Comparison of ENCODE assay signal across 20 cellular contexts in the genomic region with DNA sequence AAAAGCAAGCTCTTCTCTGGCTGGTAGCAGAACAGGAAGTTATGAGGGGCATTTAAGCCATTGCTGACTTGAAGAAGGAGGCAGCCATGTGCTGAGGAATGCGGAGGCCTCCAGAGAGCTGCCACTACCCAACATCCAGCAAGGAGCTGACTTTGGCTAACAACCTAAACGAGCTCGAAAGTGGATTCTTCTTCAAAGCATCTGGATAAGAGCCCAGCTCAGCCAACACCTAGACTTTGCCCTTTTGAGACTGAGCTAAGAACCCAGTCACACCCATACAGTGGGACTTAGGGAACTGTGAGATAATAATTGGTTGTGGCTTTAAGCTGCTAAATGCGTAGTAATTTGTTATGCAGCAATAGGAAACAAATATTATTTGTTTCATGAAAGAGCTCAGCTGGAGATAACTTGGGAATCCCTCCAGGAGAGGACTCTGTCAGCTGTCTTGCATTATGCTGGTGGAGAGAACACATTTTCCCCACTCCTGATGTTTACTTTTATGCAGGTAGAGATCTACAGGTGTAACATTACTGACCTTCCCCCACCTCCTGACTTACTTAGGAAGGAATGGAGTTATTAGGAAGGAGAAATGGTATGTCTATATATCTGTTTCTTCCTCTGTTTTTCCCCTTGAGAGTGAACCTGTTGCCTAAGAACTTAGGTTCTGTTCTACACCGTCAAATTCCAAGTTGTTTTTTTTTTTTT. TPM values are rescaled to one million over a fixed set of nuclear protein-coding genes. Genes with fewer than 3 reads are reported as not detected.
DNase-seq lines count a peak whose midpoint lies in the region; ATAC-seq, FAIRE-seq and TF ChIP-seq lines count a peak whose summit lies in the region.
"Had no signal": no experiment of that assay in that cellular context is flagged by ENCODE, and none has a peak within 500 bp of the region (broad histone marks: within the 10 kb centered on the region; RNA-seq: fewer than 3 reads in every experiment).

No MANE protein-coding gene starts in this region.

- no peak overlapping the region for H3K14ac ChIP-seq in H9 (ENCODE audit: insufficient read depth, low read length)

- POLR2A ChIA-PET in Caco-2 (lab: Charles Lee) = interaction anchor here (0.7 to 1.8 kb wide), 6 partner anchors 25 to 103 kb away, joined by 3 to 12 read pairs (median 3); a partner anchor contains a TSS

- intact Hi-C loops in Caco-2 (cut with micrococcal nuclease; ENCODE audit: unreplicated experiment) = loop anchor here (1.0 to 2.0 kb wide), 2 partner anchors 25 to 53 kb away; a partner anchor contains a TSS

- H3K36me3 ChIP-seq in Caco-2 (ENCODE audit: control insufficient read depth, insufficient read depth, low read length) (no peaks in the 10 kb centered on the region), keratinocyte (ENCODE audit: control insufficient read depth in 2 of 2, extremely low read depth in 1 of 2, insufficient read depth in 2 of 2, low read length in 2 of 2) (no peaks in the 10 kb centered on the region), neural progenitor cell (no peaks in the 10 kb centered on the region)

- CTCF ChIA-PET in Caco-2 (lab: Charles Lee) = interaction anchor here (0.6 to 1.6 kb wide), 9 partner anchors 9 to 53 kb away, joined by 3 to 14 read pairs (median 3); a partner anchor contains a TSS

- H3K36me3 Mint-ChIP-seq in Caco-2 (ENCODE audit: insufficient read depth, unreplicated experiment) = no peaks in the 10 kb centered on the region
- H3K36me3 Mint-ChIP-seq in neural progenitor cell = peaks cover 8% of the 10 kb centered on the region
- peaks cover 0 to 4% (median 0%) of the 10 kb centered on the region in 3 experiments; a peak in 2 of 7 replicates for H3K36me3 Mint-ChIP-seq in H9 (ENCODE audit: insufficient read depth in 1 of 3, low read depth in 3 of 3)
- H3K36me3 Mint-ChIP-seq: stimulated activated naive B cell treated with anti-CD40 and anti-IgM and Interleukin-4, amounts not matched to agents 10 μg/mL and 1 μg/mL and 100 μg/mL, for 72 hours had no signal

- dilution Hi-C loops in keratinocyte (cut with MboI; ENCODE audit: extremely low pct_ligation_motif_present, low sequenced_read_pairs) = no loop called here

- peaks cover 33% of the 10 kb centered on the region for H3K4me1 ChIP-seq in Caco-2
- peaks cover 1% of the 10 kb centered on the region for H3K4me1 ChIP-seq in keratinocyte (ENCODE audit: control insufficient read depth, extremely low read depth, insufficient read depth, low read length)
- no peaks in the 10 kb centered on the region for H3K4me1 ChIP-seq in neural progenitor cell
- H3K4me1 ChIP-seq in H9 (ENCODE audit: insufficient read depth, low read length) = no peaks in the 10 kb centered on the region

- no peak overlapping the region for H4K91ac ChIP-seq in H9 (ENCODE audit: insufficient read length, low read depth, low read length)

- H2BK20ac ChIP-seq in H9 (ENCODE audit: low read depth, low read length, poor library complexity, severe bottlenecking) = no peak overlapping the region

- no TSS peak for BruUV-seq in Caco-2 (replicated peaks; lab: Mats Ljungman, UMichigan)

- H3K27ac ChIP-seq in keratinocyte (ENCODE audit: control insufficient read depth, insufficient read depth, low read length) = no peak overlapping the region
- no peak overlapping the region for H3K27ac ChIP-seq in neural progenitor cell
- no peak overlapping the region for H3K27ac ChIP-seq in H9 (ENCODE audit: insufficient read length, low read depth, low read length)

- no peaks in the 10 kb centered on the region for H3K79me1 ChIP-seq in H9 (ENCODE audit: insufficient read depth, low read depth, low read length, poor library complexity, severe bottlenecking)

- H3K23me2 ChIP-seq in H9 (ENCODE audit: insufficient read length, low read depth, low read length, poor library complexity, severe bottlenecking) = no peaks in the 10 kb centered on the region

- H3F3A ChIP-seq in neural progenitor cell (ENCODE audit: low read depth) = no peaks in the 10 kb centered on the region

- H3K9me3 ChIP-seq in Caco-2 (no peaks in the 10 kb centered on the region; the same call in 1 of the 2 replicates), keratinocyte (ENCODE audit: control insufficient read depth, low read depth, low read length) (no peaks in the 10 kb centered on the region), neural progenitor cell (ENCODE audit: low read depth) (no peaks in the 10 kb centered on the region), H9 (ENCODE audit: control insufficient read depth, low read depth, low read length) (no peaks in the 10 kb centered on the region)

- H3K79me2 ChIP-seq in keratinocyte (ENCODE audit: control insufficient read depth, insufficient read depth, low read length) = no peaks in the 10 kb centered on the region
- no peaks in the 10 kb centered on the region for H3K79me2 ChIP-seq in neural progenitor cell (ENCODE audit: low read depth)
- H3K79me2 ChIP-seq in H9 (ENCODE audit: insufficient read depth, low read length) = no peaks in the 10 kb centered on the region

- WGBS in H9 (ENCODE audit: extremely low coverage, insufficient read length, low lambda C conversion rate) = no CpG with 5 or more reads among the region's 5 CpGs

- H3K4me2 ChIP-seq in keratinocyte (ENCODE audit: control insufficient read depth, extremely low read depth, insufficient read depth, low read depth, low read length) = no peak overlapping the region
- no peak overlapping the region for H3K4me2 ChIP-seq in neural progenitor cell
- no peak overlapping the region for H3K4me2 ChIP-seq in H9 (ENCODE audit: insufficient read depth, insufficient read length, low read length)

- peak overlapping the region; percentile 37 for H2AFZ ChIP-seq in keratinocyte (ENCODE audit: control insufficient read depth, low read length)
- H2AFZ ChIP-seq in neural progenitor cell (replicated peaks) = no peak overlapping the region
- no peak overlapping the region for H2AFZ ChIP-seq in H9 (ENCODE audit: low read length)

- H3T11ph ChIP-seq in H9 (ENCODE audit: low read length) = no peak overlapping the region

- no peak for FAIRE-seq in keratinocyte (lab: Jason Lieb, UNC)
- FAIRE-seq: bronchial epithelial cell, H54, islet of Langerhans had no signal

- H3K4ac ChIP-seq in H9 (ENCODE audit: low read depth, low read length) = no peak overlapping the region

- no peak overlapping the region for H2BK15ac ChIP-seq in H9 (ENCODE audit: low read depth, low read length)

- no peak overlapping the region for H4K5ac ChIP-seq in H9 (ENCODE audit: insufficient read length, low read depth, low read length)

- H3K4me3 Mint-ChIP-seq in Caco-2 (ENCODE audit: unreplicated experiment) (peak overlapping the region; percentile 47), neural progenitor cell (no peak overlapping the region), H9 (no peak overlapping the region)
- H3K4me3 Mint-ChIP-seq: activated naive CD8-positive, alpha-beta T cell treated with anti-CD3 and anti-CD28 coated beads, Interleukin-2, amount 50 U/mL, for 24 hours; CD4-positive, CD25-positive, alpha-beta regulatory T cell; stimulated activated naive B cell treated with anti-CD40 and anti-IgM and Interleukin-4, amounts not matched to agents 10 μg/mL and 1 μg/mL and 100 μg/mL, for 72 hours had no signal

- no peak overlapping the region for H2BK12ac ChIP-seq in H9 (ENCODE audit: insufficient read length, low read depth, low read length)

- no peaks in the 10 kb centered on the region for H3K9me1 ChIP-seq in keratinocyte (ENCODE audit: control insufficient read depth, extremely low read depth, insufficient read depth, low read length)

- DNase-seq in Caco-2 (peak; percentile 39 to 58), NCI-H69 (lab: John Stamatoyannopoulos, UW) (peak; percentile 52), keratinocyte (ENCODE audit: low read depth, low spot score) (no peak), neural progenitor cell (ENCODE audit: low spot score) (peak; percentile 10), iPS-NIHi11 (ENCODE audit: low spot score) (no peak), H9 (no peak), NCI-H526 (lab: John Stamatoyannopoulos, UW) (no peak)
- DNase-seq: activated CD4-positive, CD25-positive, alpha-beta regulatory T cell treated with anti-CD3 and anti-CD28 coated beads, Interleukin-2, amount 50 U/mL, for 72 hours; activated naive CD8-positive, alpha-beta T cell treated with anti-CD3 and anti-CD28 coated beads, Interleukin-2, amount 50 U/mL, for 24 hours; CD4-positive, CD25-positive, alpha-beta regulatory T cell; DMS79; MV-4-11; NCI-H2081 treated with DMSO at 0.1 percent for 48 hours; retina; stimulated activated naive B cell treated with anti-CD40 and anti-IgM and Interleukin-4, amounts not matched to agents 10 μg/mL and 1 μg/mL and 100 μg/mL, for 72 hours; T1000 had no signal

- H3K27me3 Mint-ChIP-seq in Caco-2 (ENCODE audit: insufficient read depth, unreplicated experiment) (no peaks in the 10 kb centered on the region), neural progenitor cell (ENCODE audit: insufficient read depth, low read depth) (peaks cover 4% of the 10 kb centered on the region), H9 (ENCODE audit: low read depth) (peaks cover 25% of the 10 kb centered on the region)
- H3K27me3 Mint-ChIP-seq: stimulated activated naive B cell treated with anti-CD40 and anti-IgM and Interleukin-4, amounts not matched to agents 10 μg/mL and 1 μg/mL and 100 μg/mL, for 72 hours had no signal

- H3K27me3 ChIP-seq in Caco-2 (replicated peaks; ENCODE audit: control insufficient read depth, insufficient read depth, low read length) = no peaks in the 10 kb centered on the region
- no peaks in the 10 kb centered on the region for H3K27me3 ChIP-seq in keratinocyte (ENCODE audit: control insufficient read depth, extremely low read depth, insufficient read depth, low read length)
- H3K27me3 ChIP-seq in neural progenitor cell = no peaks in the 10 kb centered on the region
- H3K27me3 ChIP-seq in H9 (ENCODE audit: insufficient read depth, low read length) = no peaks in the 10 kb centered on the region; the same call in 1 of the 2 replicates

- H3K9ac ChIP-seq in keratinocyte (ENCODE audit: control insufficient read depth, extremely low read depth, insufficient read depth, low read length) = no peak overlapping the region
- H3K9ac ChIP-seq in neural progenitor cell = no peak overlapping the region
- H3K9ac ChIP-seq in H9 (ENCODE audit: extremely low read depth, insufficient read length, low read length) = no peak overlapping the region

- H3K9me3 Mint-ChIP-seq in Caco-2 (ENCODE audit: unreplicated experiment) = peaks cover 9% of the 10 kb centered on the region
- H3K9me3 Mint-ChIP-seq in neural progenitor cell = peaks cover 4% of the 10 kb centered on the region
- peaks cover 17% of the 10 kb centered on the region in 2 experiments for H3K9me3 Mint-ChIP-seq in H9
- H3K9me3 Mint-ChIP-seq: activated naive CD8-positive, alpha-beta T cell treated with anti-CD3 and anti-CD28 coated beads, Interleukin-2, amount 50 U/mL, for 24 hours; CD4-positive, CD25-positive, alpha-beta regulatory T cell; stimulated activated naive B cell treated with anti-CD40 and anti-IgM and Interleukin-4, amounts not matched to agents 10 μg/mL and 1 μg/mL and 100 μg/mL, for 72 hours had no signal

- H3K56ac ChIP-seq in H9 (ENCODE audit: insufficient read length, low read depth, low read length) = no peak overlapping the region

- H3K23ac ChIP-seq in H9 (ENCODE audit: insufficient read length, low read depth, low read length) = no peak overlapping the region

- TF ChIP-seq CTCF in Caco-2 (IDR thresholded peaks at IDR 0.05; ENCODE audit: insufficient read depth in 1 of 2, low read depth in 1 of 2, low read length in 1 of 2, severe bottlenecking in 1 of 2, unreplicated experiment in 1 of 2) (no peak), keratinocyte (optimal IDR thresholded peaks at IDR 0.05 in 1 of 3, IDR thresholded peaks at IDR 0.05 in 1 of 3, conservative IDR thresholded peaks at IDR 0.05 in 1 of 3; ENCODE audit: extremely low read depth in 1 of 3, insufficient read depth in 2 of 3, low read length in 3 of 3) (no peak), neural progenitor cell (IDR thresholded peaks at IDR 0.05) (no peak), H9 (conservative IDR thresholded peaks at IDR 0.05) (no peak)

- no peak for ATAC-seq in GM18498 (IDR thresholded peaks at IDR 0.05; ENCODE audit: unreplicated experiment)
- ATAC-seq: activated naive CD8-positive, alpha-beta T cell treated with anti-CD3 and anti-CD28 coated beads, Interleukin-2, amount 50 U/mL, for 24 hours; stimulated activated naive B cell treated with anti-CD40 and anti-IgM and Interleukin-4, amounts not matched to agents 10 μg/mL and 1 μg/mL and 100 μg/mL, for 72 hours had no signal

- H2BK5ac ChIP-seq in H9 (ENCODE audit: insufficient read length, low read length) = no peak overlapping the region

- no peak overlapping the region for H3K4me3 ChIP-seq in Caco-2 (ENCODE audit: low read depth, low read length)
- H3K4me3 ChIP-seq in keratinocyte (ENCODE audit: control insufficient read depth in 2 of 3, extremely low read depth in 1 of 3, insufficient read depth in 2 of 3, low read depth in 1 of 3, low read length in 3 of 3) = no peak overlapping the region
- no peak overlapping the region for H3K4me3 ChIP-seq in neural progenitor cell

- H3K27ac Mint-ChIP-seq in Caco-2 (ENCODE audit: unreplicated experiment) (peak overlapping the region; percentile 71), neural progenitor cell (no peak overlapping the region), H9 (no peak overlapping the region)
- H3K27ac Mint-ChIP-seq: activated naive CD8-positive, alpha-beta T cell treated with anti-CD3 and anti-CD28 coated beads, Interleukin-2, amount 50 U/mL, for 24 hours; CD4-positive, CD25-positive, alpha-beta regulatory T cell; stimulated activated naive B cell treated with anti-CD40 and anti-IgM and Interleukin-4, amounts not matched to agents 10 μg/mL and 1 μg/mL and 100 μg/mL, for 72 hours had no signal

- H4K8ac ChIP-seq in H9 (replicated peaks; ENCODE audit: insufficient read length, low read depth, low read length) = no peak overlapping the region

- H4K20me1 ChIP-seq in keratinocyte (ENCODE audit: control insufficient read depth, extremely low read depth, insufficient read depth, low read length) (no peaks in the 10 kb centered on the region), neural progenitor cell (ENCODE audit: low read depth) (no peaks in the 10 kb centered on the region), H9 (ENCODE audit: control insufficient read depth, insufficient read depth, insufficient read length) (no peaks in the 10 kb centered on the region)

- H2BK120ac ChIP-seq in H9 (ENCODE audit: low read depth, low read length, poor library complexity, severe bottlenecking) = no peak overlapping the region

- H3K4me1 Mint-ChIP-seq in Caco-2 (ENCODE audit: low read depth, unreplicated experiment) (peaks cover 6% of the 10 kb centered on the region), neural progenitor cell (peaks cover 2% of the 10 kb centered on the region), H9 (no peaks in the 10 kb centered on the region; a peak in 1 of 4 replicates)

- H3K18ac ChIP-seq in H9 (ENCODE audit: insufficient read length, low read depth, low read length) = no peak overlapping the region

- H2AK5ac ChIP-seq in H9 (ENCODE audit: insufficient read length, low read length) = no peak overlapping the region

RNA-seq across cellular contexts. Expression of a gene that starts 52.7 kb away (rescaled TPM):
- total RNA-seq in Caco-2 (2022) (18.9 and 20.6 TPM in 2 replicates), neural progenitor cell (ENCODE audit: low replicate concordance) (13.7 and 24.5 TPM in 2 replicates), H9 (2021) (20.0 TPM in 2 replicates)
- 3.6 to 6.0 TPM (median 4.1 TPM) in 3 replicates for polyA plus RNA-seq in keratinocyte
- 2.0 TPM for polyA plus RNA-seq in keratinocyte (2011; ENCODE audit: low read depth)
- polyA plus RNA-seq in keratinocyte (2011; cell fraction: cytosol; rRNA removed) = 3.4 and 5.1 TPM in 2 replicates
- 10.3 and 12.4 TPM in 2 replicates for polyA plus RNA-seq in keratinocyte (2011; cell fraction: nucleus; rRNA removed)
- polyA plus RNA-seq in keratinocyte (2012; ENCODE audit: low replicate concordance) = 5.5 and 11.0 TPM in 2 replicates
- 4.6 to 9.9 TPM (median 5.6 TPM) in 3 replicates for polyA minus RNA-seq in keratinocyte
- 8.1 TPM for polyA minus RNA-seq in keratinocyte (2011; cell fraction: cytosol; rRNA and poly(A)+ RNA removed)
- polyA minus RNA-seq in keratinocyte (2011; cell fraction: nucleus; rRNA and poly(A)+ RNA removed) = 10.2 and 11.9 TPM in 2 replicates

RNA-seq across cellular contexts. Expression of a gene that starts 54.2 kb away (rescaled TPM):
- 15.1 and 17.7 TPM in 2 replicates for total RNA-seq in Caco-2 (2022)
- 18.5 to 22.4 TPM (median 19.2 TPM) in 3 replicates for polyA plus RNA-seq in keratinocyte
- 8.7 TPM for polyA plus RNA-seq in keratinocyte (2011; ENCODE audit: low read depth)
- 13.6 and 19.0 TPM in 2 replicates for polyA plus RNA-seq in keratinocyte (2011; cell fraction: cytosol; rRNA removed)
- 5.0 and 7.4 TPM in 2 replicates for polyA plus RNA-seq in keratinocyte (2011; cell fraction: nucleus; rRNA removed)
- 16.9 and 20.2 TPM in 2 replicates for polyA plus RNA-seq in keratinocyte (2012; ENCODE audit: low replicate concordance)
- 4.5 to 7.5 TPM (median 5.8 TPM) in 3 replicates for polyA minus RNA-seq in keratinocyte
- polyA minus RNA-seq in keratinocyte (2011; cell fraction: cytosol; rRNA and poly(A)+ RNA removed) = 14.6 TPM
- polyA minus RNA-seq in keratinocyte (2011; cell fraction: nucleus; rRNA and poly(A)+ RNA removed) = 3.0 and 5.2 TPM in 2 replicates
- total RNA-seq in neural progenitor cell (ENCODE audit: low replicate concordance) = 18.3 and 32.1 TPM in 2 replicates
- 17.5 and 18.3 TPM in 2 replicates for total RNA-seq in H9 (2021)

RNA-seq across cellular contexts. Expression of a gene that starts 56.7 kb away (rescaled TPM):
- 1.8 and 2.4 TPM in 2 replicates for total RNA-seq in Caco-2 (2022)
- 2.1 to 3.2 TPM (median 2.6 TPM) in 3 replicates for polyA plus RNA-seq in keratinocyte
- 0.27 TPM for polyA plus RNA-seq in keratinocyte (2011; ENCODE audit: low read depth)
- 3.6 and 5.4 TPM in 2 replicates for polyA plus RNA-seq in keratinocyte (2011; cell fraction: cytosol; rRNA removed)
- 4.5 and 5.8 TPM in 2 replicates for polyA plus RNA-seq in keratinocyte (2011; cell fraction: nucleus; rRNA removed)
- polyA plus RNA-seq in keratinocyte (2012; ENCODE audit: low replicate concordance) = 1.3 and 2.6 TPM in 2 replicates
- 2.7 to 4.2 TPM (median 2.7 TPM) in 3 replicates for polyA minus RNA-seq in keratinocyte
- 2.7 TPM for polyA minus RNA-seq in keratinocyte (2011; cell fraction: cytosol; rRNA and poly(A)+ RNA removed)
- 0.53 and 1.6 TPM in 2 replicates for polyA minus RNA-seq in keratinocyte (2011; cell fraction: nucleus; rRNA and poly(A)+ RNA removed)
- 0.39 and 1.5 TPM in 2 replicates for total RNA-seq in neural progenitor cell (ENCODE audit: low replicate concordance)
- total RNA-seq in H9 (2021) = 0.72 TPM in 2 replicates
- polyA plus RNA-seq: CD4-positive, CD25-positive, alpha-beta regulatory T cell had no signal

Comparison
In these comparisons a context has a peak if more than half of its experiments do, and no peak if none do; other contexts are left out.
1. DNase-seq: peak in Caco-2 (2 of 2), NCI-H69 (single experiment) and neural progenitor cell (single experiment); none in keratinocyte (single experiment), iPS-NIHi11 (single experiment), H9 (single experiment) and NCI-H526 (0 of 2).